29 cellular contexts compared by ENCODE assay signal in the genomic region with DNA sequence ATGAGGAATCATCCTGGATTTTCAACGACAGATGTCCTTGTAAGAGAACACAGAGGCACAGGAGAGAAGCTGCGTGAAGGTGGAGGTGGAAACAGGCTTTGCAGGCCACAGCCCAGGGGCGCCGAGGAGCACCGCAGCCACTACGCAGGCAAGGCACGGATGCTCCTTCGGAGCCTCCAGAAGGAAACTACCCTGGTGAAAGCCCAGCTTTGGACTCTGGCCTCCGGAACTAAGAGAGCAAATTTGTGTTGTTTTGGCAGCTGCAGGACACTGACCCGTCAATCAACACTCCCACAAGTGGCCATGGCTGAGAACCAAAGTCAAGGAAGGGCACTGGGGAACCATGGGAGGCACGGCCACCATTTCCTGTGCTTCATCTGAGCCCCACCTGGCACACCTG.
"Had no signal": no experiment of that assay in that cellular context is flagged by ENCODE, and none has a peak within 500 bp of the region (broad histone marks: within the 10 kb centered on the region; RNA-seq: fewer than 3 reads in every experiment).

No MANE protein-coding gene starts in this region.

- H3K36me3 ChIP-seq: breast epithelium had no signal

- H3K4me2 ChIP-seq: smooth muscle cell had no signal

- H3K4me3 Mint-ChIP-seq: activated CD4-positive, alpha-beta memory T cell treated with anti-CD3 and anti-CD28 coated beads, Interleukin-2, amount 10 ng/mL, durations not matched to agents 7 days and 5 days; activated CD4-positive, alpha-beta T cell treated with anti-CD3 and anti-CD28 coated beads, Interleukin-2, amount 10 ng/mL, durations not matched to agents 24 days and 14 days; central memory CD8-positive, alpha-beta T cell; natural killer cell treated with Interleukin-12 subunit alpha and Interleukin-12 subunit beta and Interleukin-15 and Interleukin-18, amount 100 ng/mL, for 72 hours had no signal

- ATAC-seq: activated CD4-positive, CD25-positive, alpha-beta regulatory T cell treated with anti-CD3 and anti-CD28 coated beads, Interleukin-2, amount 50 U/mL, for 24 hours; activated naive CD4-positive, alpha-beta T cell treated with anti-CD3 and anti-CD28 coated beads, Interleukin-2, amount 50 U/mL, for 72 hours; foreskin keratinocyte; left lung; natural killer cell treated with Interleukin-12 subunit alpha and Interleukin-12 subunit beta and Interleukin-15 and Interleukin-18, amount 100 ng/mL, for 72 hours had no signal

- DNase-seq: activated CD4-positive, alpha-beta memory T cell treated with anti-CD3 and anti-CD28 coated beads, Interleukin-2, amount 10 ng/mL, durations not matched to agents 7 days and 5 days; activated CD4-positive, alpha-beta T cell treated with anti-CD3 and anti-CD28 coated beads, Interleukin-2, amount 10 ng/mL, durations not matched to agents 24 days and 14 days; activated gamma-delta T cell; amniotic stem cell; effector memory CD4-positive, alpha-beta T cell; foreskin keratinocyte; kidney; left lung; mammary epithelial cell; midbrain; nucleus accumbens; posterior cingulate gyrus; sigmoid colon; stimulated activated CD4-positive, alpha-beta T cell treated with anti-CD3 and anti-CD28 coated beads, Interleukin-15, amount 100 ng/mL, for 24 hours; stimulated activated CD8-positive, alpha-beta memory T cell treated with anti-CD3 and anti-CD28 coated beads, Interleukin-4, amount 100 ng/mL, for 48 hours; stimulated activated naive CD4-positive, alpha-beta T cell; T-helper 2 cell; testis; trophoblast cell had no signal

- H3K27ac ChIP-seq: breast epithelium, foreskin keratinocyte, left lung, sigmoid colon, testis, vagina, VCaP had no signal

- H3K27me3 Mint-ChIP-seq: activated CD4-positive, alpha-beta memory T cell treated with anti-CD3 and anti-CD28 coated beads, Interleukin-2, amount 10 ng/mL, durations not matched to agents 7 days and 5 days; central memory CD8-positive, alpha-beta T cell; natural killer cell treated with Interleukin-12 subunit alpha and Interleukin-12 subunit beta and Interleukin-15 and Interleukin-18, amount 100 ng/mL, for 72 hours had no signal

- FAIRE-seq: colon, kidney had no signal

- H3K9me3 Mint-ChIP-seq: activated CD4-positive, alpha-beta memory T cell treated with anti-CD3 and anti-CD28 coated beads, Interleukin-2, amount 10 ng/mL, durations not matched to agents 7 days and 5 days; activated CD4-positive, alpha-beta T cell treated with anti-CD3 and anti-CD28 coated beads, Interleukin-2, amount 10 ng/mL, durations not matched to agents 24 days and 14 days; activated naive CD4-positive, alpha-beta T cell treated with anti-CD3 and anti-CD28 coated beads, Interleukin-2, amount 50 U/mL, for 72 hours; activated T-helper 1 cell treated with anti-CD3 and anti-CD28 coated beads, Interleukin-12 subunit alpha, Interleukin-12 subunit beta, Interleukin-2, Interleukin-4 antibody, amounts not matched to agents 30 ng/mL and 10 ng/mL and 1 ng/mL, durations not matched to agents 14 hours and 24 hours and 36 hours; central memory CD8-positive, alpha-beta T cell; natural killer cell treated with Interleukin-12 subunit alpha and Interleukin-12 subunit beta and Interleukin-15 and Interleukin-18, amount 100 ng/mL, for 72 hours had no signal

- H3K4me3 ChIP-seq: breast epithelium, left lung, sigmoid colon, smooth muscle cell, testis, vagina had no signal

- H3K27me3 ChIP-seq: breast epithelium, foreskin keratinocyte, left lung, sigmoid colon, testis, vagina had no signal

- H3K27ac Mint-ChIP-seq: activated CD4-positive, alpha-beta memory T cell treated with anti-CD3 and anti-CD28 coated beads, Interleukin-2, amount 10 ng/mL, durations not matched to agents 7 days and 5 days; activated CD4-positive, alpha-beta T cell treated with anti-CD3 and anti-CD28 coated beads, Interleukin-2, amount 10 ng/mL, durations not matched to agents 24 days and 14 days; activated T-helper 1 cell treated with anti-CD3 and anti-CD28 coated beads, Interleukin-12 subunit alpha, Interleukin-12 subunit beta, Interleukin-2, Interleukin-4 antibody, amounts not matched to agents 30 ng/mL and 10 ng/mL and 1 ng/mL, durations not matched to agents 14 hours and 24 hours and 36 hours; natural killer cell treated with Interleukin-12 subunit alpha and Interleukin-12 subunit beta and Interleukin-15 and Interleukin-18, amount 100 ng/mL, for 72 hours had no signal

- H3K9me3 ChIP-seq: breast epithelium, left lung, sigmoid colon, testis, vagina had no signal

- H3K36me3 Mint-ChIP-seq: natural killer cell treated with Interleukin-12 subunit alpha and Interleukin-12 subunit beta and Interleukin-15 and Interleukin-18, amount 100 ng/mL, for 72 hours had no signal
